19 cellular contexts compared by ENCODE assay signal in genomic region chr22:36764060-36764459, GRCh38. TPM values are rescaled to one million over a fixed set of nuclear protein-coding genes. Genes with fewer than 3 reads are reported as not detected.
"Had no signal": no experiment of that assay in that cellular context is flagged by ENCODE, and none has a peak within 500 bp of the region (broad histone marks: within the 10 kb centered on the region; RNA-seq: fewer than 3 reads in every experiment).

No MANE protein-coding gene starts in this region.

- H2AFZ ChIP-seq: parathyroid adenoma had no signal

- H3K27me3 ChIP-seq: foreskin keratinocyte, transverse colon had no signal

- H3K9me3 ChIP-seq: lower lobe of right lung, transverse colon had no signal

- DNase-seq: activated CD4-positive, alpha-beta memory T cell treated with anti-CD3 and anti-CD28 coated beads for 36 hours; activated CD4-positive, alpha-beta T cell treated with anti-CD3 and anti-CD28 coated beads for 1 hour; activated CD8-positive, alpha-beta memory T cell treated with anti-CD3 and anti-CD28 coated beads, Interleukin-2, amount 10 ng/mL, durations not matched to agents 7 days and 5 days; activated naive CD4-positive, alpha-beta T cell treated with anti-CD3 and anti-CD28 coated beads, Interleukin-2, amount 10 ng/mL, durations not matched to agents 7 days and 5 days; activated T-cell treated with anti-CD3 and anti-CD28 coated beads, Interleukin-2, amount 50 U/mL, for 24 hours; glutamatergic neuron; lower lobe of right lung; naive B cell; stimulated activated CD4-positive, alpha-beta T cell treated with anti-CD3 and anti-CD28 coated beads, Interleukin-15, amount 100 ng/mL, for 24 hours; stimulated activated CD4-positive, alpha-beta T cell treated with anti-CD3 and anti-CD28 coated beads, Interleukin-4, amount 100 ng/mL, for 1 hour; stimulated activated naive CD4-positive, alpha-beta T cell treated with Interleukin-2 at 50 U/mL for 16 hours; substantia nigra; transverse colon had no signal

- H3K27ac ChIP-seq: foreskin keratinocyte, lower lobe of right lung, parathyroid adenoma, SK-N-MC, transverse colon had no signal

- H3K9ac ChIP-seq: parathyroid adenoma had no signal

- H3K36me3 ChIP-seq: transverse colon had no signal

- H3K4me3 ChIP-seq: lower lobe of right lung, SK-N-MC, transverse colon had no signal

- H3K4me1 ChIP-seq: parathyroid adenoma had no signal

RNA-seq across cellular contexts. Expression of gene PVALB, which starts 52.8 kb away (rescaled TPM):
- total RNA-seq: activated CD4-positive, alpha-beta memory T cell treated with anti-CD3 and anti-CD28 coated beads for 36 hours; activated CD8-positive, alpha-beta memory T cell treated with anti-CD3 and anti-CD28 coated beads, Interleukin-2, amount 10 ng/mL, durations not matched to agents 7 days and 5 days; astrocyte; bronchial epithelial cell; foreskin keratinocyte; renal cortical epithelial cell had no signal
- polyA plus RNA-seq: foreskin keratinocyte had no signal
